ENCODE assay signal across 14 cellular contexts in genomic region chrX:12951590-12951965, GRCh38. TPM values are rescaled to one million over a fixed set of nuclear protein-coding genes. Genes with fewer than 3 reads are reported as not detected.
DNase-seq lines count a peak whose midpoint lies in the region; ATAC-seq, FAIRE-seq and TF ChIP-seq lines count a peak whose summit lies in the region.
"Had no signal": no experiment of that assay in that cellular context is flagged by ENCODE, and none has a peak within 500 bp of the region (broad histone marks: within the 10 kb centered on the region; RNA-seq: fewer than 3 reads in every experiment).

No MANE protein-coding gene starts in this region.

- peak overlapping the region; percentile 77 for H3K4me3 Mint-ChIP-seq in activated T-cell treated with anti-CD3 and anti-CD28 coated beads, Interleukin-2, amount 50 U/mL, for 24 hours
- H3K4me3 Mint-ChIP-seq in central memory CD8-positive, alpha-beta T cell = peak overlapping the region; percentile 76

- peak in 2 of 6 experiments; percentile 2 to 29 for TF ChIP-seq CTCF in Peyer's patch (IDR thresholded peaks at IDR 0.05)
- TF ChIP-seq CTCF in stomach (IDR thresholded peaks at IDR 0.05) = no peak

- H3K4me1 Mint-ChIP-seq in activated T-cell treated with anti-CD3 and anti-CD28 coated beads, Interleukin-2, amount 50 U/mL, for 24 hours (ENCODE audit: low read depth) = peaks cover 93% of the 10 kb centered on the region
- H3K4me1 Mint-ChIP-seq in central memory CD8-positive, alpha-beta T cell = peaks cover 57% of the 10 kb centered on the region

- no peak for TF ChIP-seq POLR2A in Peyer's patch (IDR thresholded peaks at IDR 0.05)
- no peak for TF ChIP-seq POLR2A in stomach (IDR thresholded peaks at IDR 0.05)
- no peak for TF ChIP-seq POLR2A in H54 (IDR thresholded peaks at IDR 0.05; ENCODE audit: low read depth, low read length)

- peaks cover 21% of the 10 kb centered on the region for H3K27me3 Mint-ChIP-seq in activated T-cell treated with anti-CD3 and anti-CD28 coated beads, Interleukin-2, amount 50 U/mL, for 24 hours
- H3K27me3 Mint-ChIP-seq in central memory CD8-positive, alpha-beta T cell = no peaks in the 10 kb centered on the region

- H3K27me3 ChIP-seq in Peyer's patch (no peaks in the 10 kb centered on the region), stomach (no peaks in the 10 kb centered on the region)

- peak overlapping the region; percentile 76 to 85 (median 81) for H3K27ac ChIP-seq in Peyer's patch
- H3K27ac ChIP-seq in stomach = peak overlapping the region in 3 of 5 donors; percentile 81 to 85 (median 84)

- H3K4me3 ChIP-seq in Peyer's patch (peak overlapping the region in 1 of 4 donors; percentile 19), stomach (no peak overlapping the region)

- WGBS in stomach, 5 donors = 74 to 92% (median 87%) methylated on average over 5 of the region's 5 CpGs

- peaks cover 0 to 25% (median 11%) of the 10 kb centered on the region in 4 donors for H3K4me1 ChIP-seq in Peyer's patch
- peaks cover 6 to 52% (median 34%) of the 10 kb centered on the region in 4 donors for H3K4me1 ChIP-seq in stomach

- intact Hi-C loops in stomach (cut with DNase I; ENCODE audit: low total_unique reads) = no loop called here

- no peaks in the 10 kb centered on the region for H3K9me3 Mint-ChIP-seq in activated T-cell treated with anti-CD3 and anti-CD28 coated beads, Interleukin-2, amount 50 U/mL, for 24 hours
- no peaks in the 10 kb centered on the region for H3K9me3 Mint-ChIP-seq in central memory CD8-positive, alpha-beta T cell

- H3K27ac Mint-ChIP-seq in activated T-cell treated with anti-CD3 and anti-CD28 coated beads, Interleukin-2, amount 50 U/mL, for 24 hours = peak overlapping the region; percentile 93
- H3K27ac Mint-ChIP-seq in central memory CD8-positive, alpha-beta T cell (ENCODE audit: low read depth) = peak overlapping the region; percentile 98

- H3K36me3 ChIP-seq in Peyer's patch = no peaks in the 10 kb centered on the region
- no peaks in the 10 kb centered on the region for H3K36me3 ChIP-seq in stomach

- no peak for ATAC-seq in central memory CD8-positive, alpha-beta T cell (replicated peaks; ENCODE audit: extremely low read depth, poor library complexity, severe bottlenecking)

- H3K9me3 ChIP-seq in Peyer's patch = no peaks in the 10 kb centered on the region
- H3K9me3 ChIP-seq in stomach = no peaks in the 10 kb centered on the region

- no peak for DNase-seq in activated T-cell treated with anti-CD3 and anti-CD28 coated beads, Interleukin-2, amount 50 U/mL, for 24 hours
- no peak for DNase-seq in activated T-cell treated with anti-CD3 and anti-CD28 coated beads, Interleukin-2, amount 50 U/mL, for 1 hour
- DNase-seq in Peyer's patch (no peak), stomach (no peak), NCI-H526 treated with DMSO at 0.1 percent for 48 hours (lab: John Stamatoyannopoulos, UW) (no peak), DMS53 treated with DMSO at 0.1 percent for 48 hours (lab: John Stamatoyannopoulos, UW; ENCODE audit: unreplicated experiment) (no peak), H54 (ENCODE audit: insufficient read length, low spot score) (no peak)
- no peak for DNase-seq in central memory CD8-positive, alpha-beta T cell (ENCODE audit: low spot score in 2 of 2)
- DNase-seq: IMR-90, NCI-H2081 had no signal

- H3K36me3 Mint-ChIP-seq in activated T-cell treated with anti-CD3 and anti-CD28 coated beads, Interleukin-2, amount 50 U/mL, for 24 hours (ENCODE audit: low read depth) = no peaks in the 10 kb centered on the region
- H3K36me3 Mint-ChIP-seq in central memory CD8-positive, alpha-beta T cell (ENCODE audit: insufficient read depth) = peaks cover 23% of the 10 kb centered on the region

- no peak for TF ChIP-seq EP300 in stomach (IDR thresholded peaks at IDR 0.05)

- FAIRE-seq in H54 (lab: Jason Lieb, UNC) = no peak
- FAIRE-seq: urothelium cell line had no signal

RNA-seq across cellular contexts. Expression of gene TMSB4X, which starts 23.3 kb away (rescaled TPM):
- 1,000 to 10,000 TPM; 1,496 to 3,676 (median 1,701) TPM for total RNA-seq in Peyer's patch
- total RNA-seq in stomach = 1,000 to 10,000 TPM; 1,734 to 4,964 (median 2,895) TPM
- polyA plus RNA-seq in stomach = over 10,000 TPM in 2 of 3 donors, 1,000 to 10,000 TPM in 1; 4,831 to 14,609 (median 13,196) TPM

RNA-seq across cellular contexts. Expression of gene TLR8, which starts 45.2 kb away (rescaled TPM):
- total RNA-seq in Peyer's patch = 1 to 10 TPM in 1 of 4 donors, under 1 TPM in 1, not detected in 2; 0.28 to 1.3 TPM
- total RNA-seq in stomach = 1 to 10 TPM in 3 of 5 donors, not detected in 2; 1.5 to 4.0 (median 1.7) TPM
- under 1 TPM in 2 of 3 donors, not detected in 1; 0.13 to 0.31 TPM for polyA plus RNA-seq in stomach
- total RNA-seq: fibroblast of villous mesenchyme, G401, IMR-90, myocyte had no signal
- polyA plus RNA-seq: IMR-90 had no signal
